Comparison of ENCODE assay signal across 12 cellular contexts in genomic region chr18:59690216-59691045, GRCh38. TPM values are rescaled to one million over a fixed set of nuclear protein-coding genes. Genes with fewer than 3 reads are reported as not detected.
A peak's percentile ranks its signal among the peaks of the same experiment; 100 is the strongest.
DNase-seq lines count a peak whose midpoint lies in the region; TF ChIP-seq lines count a peak whose summit lies in the region.
"Had no signal": no experiment of that assay in that cellular context is flagged by ENCODE, and none has a peak within 500 bp of the region (broad histone marks: within the 10 kb centered on the region; RNA-seq: fewer than 3 reads in every experiment).

No MANE protein-coding gene starts in this region.

- TF ChIP-seq CTCF in AG04450 (IDR thresholded peaks at IDR 0.05; ENCODE audit: low read depth, low read length) = no peak
- no peak for TF ChIP-seq CTCF in LNCaP clone FGC (IDR thresholded peaks at IDR 0.05; ENCODE audit: control insufficient read depth, extremely low read depth, insufficient read depth)
- TF ChIP-seq CTCF in ascending aorta (IDR thresholded peaks at IDR 0.05) = no peak

- no peaks in the 10 kb centered on the region for H3K9me3 Mint-ChIP-seq in activated T-cell treated with anti-CD3 and anti-CD28 coated beads, Interleukin-2, amount 50 U/mL, for 24 hours
- H3K9me3 Mint-ChIP-seq: activated naive CD8-positive, alpha-beta T cell treated with anti-CD3 and anti-CD28 coated beads, Interleukin-2, amount 10 ng/mL, durations not matched to agents 7 days and 5 days had no signal

- no peak for DNase-seq in AG04450 (ENCODE audit: low read depth, low spot score)
- peak; percentile 22 for DNase-seq in LNCaP clone FGC (ENCODE audit: low read depth)
- DNase-seq in NT2/D1 (ENCODE audit: low read depth, low spot score) = peak; percentile 50
- no peak for DNase-seq in activated T-cell treated with anti-CD3 and anti-CD28 coated beads, Interleukin-2, amount 50 U/mL, for 24 hours
- no peak for DNase-seq in ascending aorta (ENCODE audit: low spot score in 2 of 2)
- no peak for DNase-seq in stimulated activated CD4-positive, alpha-beta T cell treated with anti-CD3 and anti-CD28 coated beads, Interleukin-4, amount 100 ng/mL, for 24 hours
- no peak for DNase-seq in erythroblast (lab: John Stamatoyannopoulos, UW)
- DNase-seq: activated CD4-positive, CD25-positive, alpha-beta regulatory T cell treated with anti-CD3 and anti-CD28 coated beads, Interleukin-2, amount 50 U/mL, for 72 hours; activated naive CD8-positive, alpha-beta T cell treated with anti-CD3 and anti-CD28 coated beads, Interleukin-2, amount 10 ng/mL, durations not matched to agents 7 days and 5 days; occipital lobe; thyroid gland had no signal

- TF ChIP-seq POLR2A in erythroblast (IDR thresholded peaks at IDR 0.05; ENCODE audit: low read length) = no peak

- no peaks in the 10 kb centered on the region for H3K36me3 ChIP-seq in NT2/D1 (ENCODE audit: insufficient read depth, insufficient read length, low read length)
- no peaks in the 10 kb centered on the region for H3K36me3 ChIP-seq in iPS-18a (ENCODE audit: control insufficient read depth, low read depth, low read length)
- no peaks in the 10 kb centered on the region for H3K36me3 ChIP-seq in ascending aorta
- H3K36me3 ChIP-seq: thyroid gland had no signal

- intact Hi-C loops in ascending aorta (cut with DNase I) = no loop called here

- H3K9me3 ChIP-seq in AG04450 (ENCODE audit: control insufficient read depth, insufficient read depth, low read length) (no peaks in the 10 kb centered on the region), NT2/D1 (ENCODE audit: insufficient read depth, low read length) (no peaks in the 10 kb centered on the region), iPS-18a (ENCODE audit: control insufficient read depth, low read depth, low read length) (no peaks in the 10 kb centered on the region), ascending aorta (no peaks in the 10 kb centered on the region)
- H3K9me3 ChIP-seq: thyroid gland had no signal

- POLR2A ChIA-PET in AG04450 (lab: Yijun Ruan, JAX) = interaction anchor here (1.0 to 2.7 kb wide), 3 partner anchors 28 to 133 kb away, joined by 3 to 7 read pairs (median 3); no protein-coding TSS in a partner anchor

- no peaks in the 10 kb centered on the region for H3K27me3 ChIP-seq in AG04450 (ENCODE audit: control insufficient read depth, insufficient read depth, low read length)
- H3K27me3 ChIP-seq in NT2/D1 (ENCODE audit: insufficient read depth, insufficient read length) = peaks cover 14% of the 10 kb centered on the region
- peaks cover 20% of the 10 kb centered on the region for H3K27me3 ChIP-seq in iPS-18a (ENCODE audit: control insufficient read depth, insufficient read depth, low read length)
- no peaks in the 10 kb centered on the region for H3K27me3 ChIP-seq in ascending aorta
- H3K27me3 ChIP-seq: thyroid gland had no signal

- no peaks in the 10 kb centered on the region for H3K36me3 Mint-ChIP-seq in activated T-cell treated with anti-CD3 and anti-CD28 coated beads, Interleukin-2, amount 50 U/mL, for 24 hours (ENCODE audit: low read depth)
- H3K36me3 Mint-ChIP-seq: activated naive CD8-positive, alpha-beta T cell treated with anti-CD3 and anti-CD28 coated beads, Interleukin-2, amount 10 ng/mL, durations not matched to agents 7 days and 5 days had no signal

- H3K27ac ChIP-seq in AG04450 (ENCODE audit: low read depth, low read length) = peak overlapping the region; percentile 11
- no peak overlapping the region for H3K27ac ChIP-seq in iPS-18a (ENCODE audit: low read length)
- H3K27ac ChIP-seq in ascending aorta = no peak overlapping the region
- H3K27ac ChIP-seq: thyroid gland had no signal

- CTCF ChIA-PET in AG04450 (lab: Charles Lee) = interaction anchor here (0.6 to 6.0 kb wide), 7 partner anchors 44 to 442 kb away, joined by 3 to 45 read pairs (median 3); no protein-coding TSS in a partner anchor

- H3K4me3 ChIP-seq in AG04450 (ENCODE audit: low read depth, low read length) (no peak overlapping the region), LNCaP clone FGC (ENCODE audit: low read depth, low read length) (no peak overlapping the region), NT2/D1 (ENCODE audit: insufficient read length, low read depth) (no peak overlapping the region), iPS-18a (ENCODE audit: low read length) (peak overlapping the region; percentile 15), ascending aorta (no peak overlapping the region)
- H3K4me3 ChIP-seq: thyroid gland had no signal

- no peaks in the 10 kb centered on the region for H3K4me1 Mint-ChIP-seq in activated T-cell treated with anti-CD3 and anti-CD28 coated beads, Interleukin-2, amount 50 U/mL, for 24 hours (ENCODE audit: low read depth)
- H3K4me1 Mint-ChIP-seq: activated naive CD8-positive, alpha-beta T cell treated with anti-CD3 and anti-CD28 coated beads, Interleukin-2, amount 10 ng/mL, durations not matched to agents 7 days and 5 days had no signal

- H3K27ac Mint-ChIP-seq in activated T-cell treated with anti-CD3 and anti-CD28 coated beads, Interleukin-2, amount 50 U/mL, for 24 hours = no peak overlapping the region
- H3K27ac Mint-ChIP-seq: activated naive CD8-positive, alpha-beta T cell treated with anti-CD3 and anti-CD28 coated beads, Interleukin-2, amount 10 ng/mL, durations not matched to agents 7 days and 5 days had no signal

- no peak overlapping the region for H3K4me3 Mint-ChIP-seq in activated T-cell treated with anti-CD3 and anti-CD28 coated beads, Interleukin-2, amount 50 U/mL, for 24 hours
- H3K4me3 Mint-ChIP-seq: activated naive CD8-positive, alpha-beta T cell treated with anti-CD3 and anti-CD28 coated beads, Interleukin-2, amount 10 ng/mL, durations not matched to agents 7 days and 5 days had no signal

- H3K4me1 ChIP-seq in NT2/D1 (ENCODE audit: insufficient read depth, insufficient read length) (no peaks in the 10 kb centered on the region), iPS-18a (ENCODE audit: control insufficient read depth, low read depth, low read length) (peaks cover 49% of the 10 kb centered on the region), ascending aorta (no peaks in the 10 kb centered on the region)
- H3K4me1 ChIP-seq: thyroid gland had no signal

- no peak overlapping the region for H3K9ac ChIP-seq in NT2/D1 (ENCODE audit: insufficient read length, low read depth)
- no peak overlapping the region for H3K9ac ChIP-seq in iPS-18a (ENCODE audit: low read length)

- peaks cover 53% of the 10 kb centered on the region for H3K27me3 Mint-ChIP-seq in activated T-cell treated with anti-CD3 and anti-CD28 coated beads, Interleukin-2, amount 50 U/mL, for 24 hours

RNA-seq across cellular contexts. Expression of gene CCBE1, which starts 6.8 kb away (rescaled TPM):
- polyA plus RNA-seq in AG04450 (2011; rRNA removed) = 40.4 and 51.5 TPM in 2 replicates
- 50.1 and 58.8 TPM in 2 replicates for polyA minus RNA-seq in AG04450 (2011; rRNA and poly(A)+ RNA removed)
- total RNA-seq in ascending aorta = 0.32 TPM
- total RNA-seq: activated naive CD8-positive, alpha-beta T cell treated with anti-CD3 and anti-CD28 coated beads, Interleukin-2, amount 10 ng/mL, durations not matched to agents 7 days and 5 days had no signal

Comparison
In these comparisons a context has a peak if more than half of its experiments do, and no peak if none do; other contexts are left out.
1. DNase-seq: peak in LNCaP clone FGC (single experiment) and NT2/D1 (single experiment); none in AG04450 (single experiment), activated T-cell treated with anti-CD3 and anti-CD28 coated beads, Interleukin-2, amount 50 U/mL, for 24 hours (single experiment), ascending aorta (0 of 2), stimulated activated CD4-positive, alpha-beta T cell treated with anti-CD3 and anti-CD28 coated beads, Interleukin-4, amount 100 ng/mL, for 24 hours (single experiment) and erythroblast (0 of 2).